In the genomic region with DNA sequence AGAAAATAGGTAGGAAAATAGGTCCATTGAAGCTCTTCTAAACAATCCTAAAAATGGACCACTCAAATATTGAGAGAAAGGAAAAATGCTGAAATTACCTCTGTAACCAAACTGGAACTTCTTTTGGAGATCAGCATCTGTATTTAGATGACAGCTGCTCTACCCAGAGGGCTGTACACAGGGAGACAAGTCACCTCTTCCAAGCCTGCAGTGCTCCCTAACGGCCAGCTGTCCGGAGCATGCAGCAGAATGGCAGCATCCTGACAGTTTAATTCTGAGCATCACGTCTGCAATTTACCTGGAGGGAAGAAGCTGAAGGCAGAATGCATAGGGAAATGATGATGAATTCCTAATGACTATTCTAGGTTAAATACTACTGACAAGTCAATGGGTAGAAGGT, we compare ENCODE assay signal across 9 cellular contexts.
DNase-seq lines count a peak whose midpoint lies in the region; ATAC-seq, FAIRE-seq and TF ChIP-seq lines count a peak whose summit lies in the region.
"Had no signal": no experiment of that assay in that cellular context is flagged by ENCODE, and none has a peak within 500 bp of the region (broad histone marks: within the 10 kb centered on the region; RNA-seq: fewer than 3 reads in every experiment).

No MANE protein-coding gene starts in this region.

- H3K36me3 Mint-ChIP-seq in progenitor cell of endocrine pancreas (ENCODE audit: insufficient read depth), result no peaks in the 10 kb centered on the region

- no peak overlapping the region for H3K4me3 Mint-ChIP-seq in progenitor cell of endocrine pancreas (ENCODE audit: low read depth)

- H2AK5ac ChIP-seq in H1 (ENCODE audit: low read depth, low read length), result no peak overlapping the region

- no peak overlapping the region for H3K4ac ChIP-seq in H1 (replicated peaks; ENCODE audit: insufficient read length, low read depth, low read length)

- POLR2A ChIA-PET in H1 (lab: Charles Lee; ENCODE audit: partially characterized antibody), result no interaction called here

- H3K27me3 ChIP-seq in H1 (replicated peaks in 1 of 4; ENCODE audit: control insufficient read depth in 3 of 4, extremely low read depth in 1 of 4, insufficient read depth in 3 of 4, low read length in 3 of 4), result peaks cover 0 to 1% (median 0%) of the 10 kb centered on the region in 4 experiments; a peak in 1 of 7 replicates
- H3K27me3 ChIP-seq: BLaER1 treated with 17β-estradiol and CSF1 and Interleukin-3, amounts not matched to agents 10 nM and 100 nM had no signal

- H3K36me3 ChIP-seq in H1 (ENCODE audit: control insufficient read depth in 2 of 4, insufficient read depth in 4 of 4, low read length in 3 of 4), result no peaks in the 10 kb centered on the region
- H3K36me3 ChIP-seq: BLaER1 treated with 17β-estradiol and CSF1 and Interleukin-3, amounts not matched to agents 10 nM and 100 nM had no signal

- no peak for TF ChIP-seq EP300 in H1 (IDR thresholded peaks at IDR 0.05; ENCODE audit: borderline replicate concordance in 1 of 2, low read depth in 2 of 2, low read length in 2 of 2)

- no peak overlapping the region for H4K91ac ChIP-seq in H1 (replicated peaks; ENCODE audit: insufficient read length, low read length)

- H2BK20ac ChIP-seq in H1 (ENCODE audit: low read length), result no peak overlapping the region

- no peak overlapping the region for H2AFZ ChIP-seq in H1 (ENCODE audit: low read length)

- H3K27ac ChIP-seq in H1 (ENCODE audit: low read depth, low read length), result no peak overlapping the region
- H3K27ac ChIP-seq: BLaER1 treated with 17β-estradiol and CSF1 and Interleukin-3, amounts not matched to agents 10 nM and 100 nM had no signal

- WGBS in H1 (ENCODE audit: extremely low coverage in 1 of 2, insufficient coverage in 1 of 2, insufficient read length in 1 of 2, insufficient replicate concordance in 2 of 2, low coverage in 1 of 2, low lambda C conversion rate in 2 of 2, missing lambda C conversion rate in 1 of 2), 2 experiments, result 70% methylated on average over 3 of the region's 3 CpGs; no CpG with 5 or more reads in 1 of the 2 experiments

- H3K27ac Mint-ChIP-seq in progenitor cell of endocrine pancreas, result no peak overlapping the region

- no peaks in the 10 kb centered on the region for H3K9me3 ChIP-seq in H1 (ENCODE audit: insufficient read depth in 2 of 2, low read depth in 1 of 2, low read length in 1 of 2)
- H3K9me3 ChIP-seq: BLaER1 treated with 17β-estradiol and CSF1 and Interleukin-3, amounts not matched to agents 10 nM and 100 nM had no signal

- H3K4me1 ChIP-seq in H1 (replicated peaks in 1 of 4; ENCODE audit: control insufficient read depth in 3 of 4, insufficient read depth in 4 of 4, low read length in 3 of 4), result no peaks in the 10 kb centered on the region
- H3K4me1 ChIP-seq: BLaER1 treated with 17β-estradiol and CSF1 and Interleukin-3, amounts not matched to agents 10 nM and 100 nM had no signal

- no peak for ATAC-seq in HG02852 (IDR thresholded peaks at IDR 0.05; ENCODE audit: unreplicated experiment)

- no peak overlapping the region for H2BK5ac ChIP-seq in H1 (ENCODE audit: low read depth, low read length)

- H3K4me1 Mint-ChIP-seq in progenitor cell of endocrine pancreas (ENCODE audit: low read depth), result peaks cover 9% of the 10 kb centered on the region

- no peak overlapping the region for H3K56ac ChIP-seq in H1 (replicated peaks; ENCODE audit: insufficient read length, low read depth, low read length)

- no peaks in the 10 kb centered on the region for H3K9me3 Mint-ChIP-seq in progenitor cell of endocrine pancreas (ENCODE audit: low read depth)

- H3K9ac ChIP-seq in H1 (replicated peaks in 1 of 4; ENCODE audit: extremely low read depth in 1 of 4, low read depth in 3 of 4, low read length in 3 of 4), result no peak overlapping the region
- H3K9ac ChIP-seq: BLaER1 treated with 17β-estradiol and CSF1 and Interleukin-3, amounts not matched to agents 10 nM and 100 nM had no signal

- no peak overlapping the region for H2BK120ac ChIP-seq in H1 (replicated peaks; ENCODE audit: low read depth, low read length)

- FAIRE-seq in H1 (lab: Jason Lieb, UNC), result no peak

- DNase-seq in NCI-H526 (lab: John Stamatoyannopoulos, UW) (peak; percentile 37 to 65), NCI-H526 treated with DMSO at 0.1 percent for 48 hours (lab: John Stamatoyannopoulos, UW) (no peak), NCI-H510A treated with DMSO at 0.1 percent for 48 hours (lab: John Stamatoyannopoulos, UW) (peak; percentile 3), H1 (ENCODE audit: low read depth in 1 of 2, low spot score in 2 of 2) (no peak), progenitor cell of endocrine pancreas (ENCODE audit: low spot score, unreplicated experiment) (no peak), GDM1 (lab: John Stamatoyannopoulos, UW) (no peak)
- no peak for DNase-seq in stimulated activated CD4-positive, alpha-beta T cell treated with anti-CD3 and anti-CD28 coated beads, Interleukin-2, amount 100 ng/mL, for 24 hours

- no peak overlapping the region for H3K18ac ChIP-seq in H1 (ENCODE audit: extremely low read depth, low read length)

- TF ChIP-seq RAD21 in H1 (IDR thresholded peaks at IDR 0.05 in 1 of 2, conservative IDR thresholded peaks at IDR 0.05 in 1 of 2; ENCODE audit: low read depth in 2 of 2, low read length in 2 of 2), result peak; percentile 75 to 81

- H2BK12ac ChIP-seq in H1 (ENCODE audit: low read depth, low read length), result no peak overlapping the region

- TF ChIP-seq POLR2A in H1 (IDR thresholded peaks at IDR 0.05; ENCODE audit: control extremely low read depth in 1 of 2, low read depth in 2 of 2, low read length in 2 of 2), result no peak

- peak; percentile 35 to 54 (median 52) for TF ChIP-seq CTCF in H1 (IDR thresholded peaks at IDR 0.05; ENCODE audit: control extremely low read depth in 1 of 3, insufficient read depth in 1 of 3, low read depth in 1 of 3, low read length in 3 of 3)
- peak; percentile 37 for TF ChIP-seq CTCF in progenitor cell of endocrine pancreas (IDR thresholded peaks at IDR 0.05; ENCODE audit: unreplicated experiment)

- no peak overlapping the region for H3K4me2 ChIP-seq in H1 (ENCODE audit: insufficient read depth in 1 of 2, low read depth in 2 of 2, low read length in 2 of 2)
- H3K4me2 ChIP-seq: BLaER1 treated with 17β-estradiol and CSF1 and Interleukin-3, amounts not matched to agents 10 nM and 100 nM had no signal

- no peak overlapping the region for H4K5ac ChIP-seq in H1 (ENCODE audit: insufficient read length, low read depth, low read length)

- H3K79me2 ChIP-seq in H1 (ENCODE audit: control insufficient read depth in 1 of 2, insufficient read depth in 2 of 2, low read length in 2 of 2), result no peaks in the 10 kb centered on the region

- H3K4me3 ChIP-seq in H1 (ENCODE audit: extremely low read depth in 1 of 4, insufficient read depth in 2 of 4, low read depth in 3 of 4, low read length in 4 of 4), result no peak overlapping the region
- H3K4me3 ChIP-seq: BLaER1 treated with 17β-estradiol and CSF1 and Interleukin-3, amounts not matched to agents 10 nM and 100 nM had no signal

- H3K23ac ChIP-seq in H1 (ENCODE audit: insufficient read length), result no peak overlapping the region

- H3K14ac ChIP-seq in H1 (ENCODE audit: insufficient read length), result no peak overlapping the region

- CTCF ChIA-PET in H1 (lab: Charles Lee; ENCODE audit: partially characterized antibody), result interaction anchor here (0.6 to 2.9 kb wide), 15 partner anchors 9 to 706 kb away, joined by 3 to 9 read pairs (median 4); no protein-coding TSS in a partner anchor

- no peaks in the 10 kb centered on the region for H3K79me1 ChIP-seq in H1 (ENCODE audit: low read depth, low read length)

- H2BK15ac ChIP-seq in H1 (ENCODE audit: low read length), result no peak overlapping the region

- H4K20me1 ChIP-seq in H1 (replicated peaks in 1 of 2; ENCODE audit: control insufficient read depth in 1 of 2, insufficient read depth in 2 of 2, low read length in 2 of 2), result no peaks in the 10 kb centered on the region
- H4K20me1 ChIP-seq: BLaER1 treated with 17β-estradiol and CSF1 and Interleukin-3, amounts not matched to agents 10 nM and 100 nM had no signal

- peaks cover 1% of the 10 kb centered on the region; the same call in 1 of the 2 replicates for H3K23me2 ChIP-seq in H1 (ENCODE audit: low read depth, low read length)

- no peak overlapping the region for H4K8ac ChIP-seq in H1 (ENCODE audit: extremely low read depth, insufficient read depth, low read length)

- no peaks in the 10 kb centered on the region for H3K27me3 Mint-ChIP-seq in progenitor cell of endocrine pancreas

TF ChIP-seq in H1, 55 proteins besides CTCF, POLR2A, EP300 and RAD21:
- TF ChIP-seq SUZ12 (IDR thresholded peaks at IDR 0.05; ENCODE audit: low read length), result no peak
- no peak for TF ChIP-seq BACH1 (IDR thresholded peaks at IDR 0.05; ENCODE audit: low read length)
- TF ChIP-seq CBX8 (IDR thresholded peaks at IDR 0.05; ENCODE audit: borderline replicate concordance, low read depth, low read length), result no peak
- TF ChIP-seq BRCA1 (IDR thresholded peaks at IDR 0.05; ENCODE audit: low read depth, low read length), result no peak
- no peak for TF ChIP-seq CHD1 (IDR thresholded peaks at IDR 0.05; ENCODE audit: low read depth, low read length)
- no peak for TF ChIP-seq JUND (IDR thresholded peaks at IDR 0.05; ENCODE audit: low read length)
- TF ChIP-seq PHF8 (conservative IDR thresholded peaks at IDR 0.05; ENCODE audit: low read depth, low read length), result no peak
- no peak for TF ChIP-seq CEBPB (IDR thresholded peaks at IDR 0.05; ENCODE audit: low read depth, low read length)

Comparison
In these comparisons a context has a peak if more than half of its experiments do, and no peak if none do; other contexts are left out.
1. DNase-seq: peak in NCI-H526 (2 of 2) and NCI-H510A treated with DMSO at 0.1 percent for 48 hours (single experiment); none in NCI-H526 treated with DMSO at 0.1 percent for 48 hours (single experiment), H1 (0 of 2), progenitor cell of endocrine pancreas (single experiment), stimulated activated CD4-positive, alpha-beta T cell treated with anti-CD3 and anti-CD28 coated beads, Interleukin-2, amount 100 ng/mL, for 24 hours (0 of 2) and GDM1 (single experiment).